21 cellular contexts compared by ENCODE assay signal in the genomic region with DNA sequence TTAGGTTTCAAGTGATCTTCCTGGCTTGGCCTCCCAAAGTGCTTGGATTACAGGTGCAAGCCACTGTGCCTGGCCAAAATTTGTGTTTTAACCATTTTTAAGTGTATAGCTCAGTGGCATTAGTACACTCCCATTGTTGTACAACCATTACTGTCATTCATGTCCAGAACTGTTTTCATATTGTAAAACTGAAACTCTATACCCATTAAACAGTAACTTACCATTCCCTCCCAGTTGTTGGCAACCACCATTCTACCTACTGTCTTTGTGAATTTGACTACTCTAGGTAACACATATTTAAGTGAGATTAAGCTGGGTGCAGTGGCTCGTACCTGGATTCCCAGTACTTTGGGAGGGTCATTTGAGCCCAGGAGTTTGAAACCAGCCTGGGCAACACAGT.
"Had no signal": no experiment of that assay in that cellular context is flagged by ENCODE, and none has a peak within 500 bp of the region (broad histone marks: within the 10 kb centered on the region; RNA-seq: fewer than 3 reads in every experiment).

No MANE protein-coding gene starts in this region.

- H3K27me3 ChIP-seq: colonic mucosa, dorsolateral prefrontal cortex, esophagus muscularis mucosa, left lung, neural progenitor cell, sigmoid colon, vagina had no signal

- H3K27ac ChIP-seq: colonic mucosa, dorsolateral prefrontal cortex, esophagus muscularis mucosa, left lung, neural progenitor cell, sigmoid colon, vagina had no signal

- ATAC-seq: effector memory CD8-positive, alpha-beta T cell; left lung; naive thymus-derived CD8-positive, alpha-beta T cell; stimulated activated naive B cell treated with anti-CD40 and anti-IgM and Interleukin-4, amounts not matched to agents 10 μg/mL and 1 μg/mL and 100 μg/mL, for 72 hours had no signal

- H3K36me3 ChIP-seq: colonic mucosa, left lung, neural progenitor cell, sigmoid colon, vagina had no signal

- H3K4me1 ChIP-seq: colonic mucosa, esophagus muscularis mucosa, left lung, neural progenitor cell, sigmoid colon, vagina had no signal

- H2AFZ ChIP-seq: neural progenitor cell had no signal

- H3K4me3 ChIP-seq: colonic mucosa, dorsolateral prefrontal cortex, esophagus muscularis mucosa, left lung, neural progenitor cell, sigmoid colon, smooth muscle cell, vagina had no signal

- H3K9ac ChIP-seq: neural progenitor cell had no signal

- H3K4me2 ChIP-seq: neural progenitor cell, smooth muscle cell had no signal

- H3K9me3 ChIP-seq: colonic mucosa, esophagus muscularis mucosa, left lung, sigmoid colon, vagina had no signal

- DNase-seq: activated CD4-positive, alpha-beta memory T cell treated with anti-CD3 and anti-CD28 coated beads for 36 hours; activated CD4-positive, alpha-beta T cell treated with anti-CD3 and anti-CD28 coated beads for 48 hours; activated naive CD4-positive, alpha-beta T cell treated with Interleukin-2 at 50 U/mL for 16 hours; activated naive CD8-positive, alpha-beta T cell treated with anti-CD3 and anti-CD28 coated beads for 36 hours; activated T-cell treated with anti-CD3 and anti-CD28 coated beads, Interleukin-2, amount 50 U/mL, for 48 hours; colonic mucosa; dorsolateral prefrontal cortex; effector memory CD8-positive, alpha-beta T cell; glutamatergic neuron; hippocampal formation; kidney glomerular epithelial cell; left lung; naive thymus-derived CD8-positive, alpha-beta T cell; sigmoid colon; stimulated activated CD4-positive, alpha-beta T cell treated with anti-CD3 and anti-CD28 coated beads, Interleukin-15, amount 100 ng/mL, for 24 hours; stimulated activated naive B cell treated with anti-CD40 and anti-IgM and Interleukin-4, amounts not matched to agents 10 μg/mL and 1 μg/mL and 100 μg/mL, for 72 hours; trophoblast cell had no signal
